24 cellular contexts compared by ENCODE assay signal in the genomic region with DNA sequence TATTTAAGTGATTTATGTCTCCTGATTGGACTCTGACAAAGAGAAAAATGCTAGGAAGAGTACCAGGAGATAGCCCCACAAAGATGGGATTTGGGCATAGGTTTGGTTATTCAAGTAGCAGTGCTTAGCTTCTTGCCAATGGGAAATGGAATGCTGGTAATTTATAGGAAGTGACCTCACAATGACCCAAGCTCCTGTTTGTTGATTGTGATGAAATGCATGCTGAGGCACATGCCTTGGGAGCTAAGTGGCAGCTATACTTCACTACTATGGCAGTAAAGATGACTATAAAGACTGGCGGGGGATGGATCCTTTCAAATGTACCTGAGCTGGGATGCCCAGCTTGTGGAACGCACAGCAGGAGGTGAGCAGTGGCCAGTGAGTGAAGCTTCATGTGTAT.
"Had no signal": no experiment of that assay in that cellular context is flagged by ENCODE, and none has a peak within 500 bp of the region (broad histone marks: within the 10 kb centered on the region; RNA-seq: fewer than 3 reads in every experiment).

No MANE protein-coding gene starts in this region.

- DNase-seq: activated CD4-positive, alpha-beta T cell treated with anti-CD3 and anti-CD28 coated beads, Interleukin-2, amount 10 ng/mL, durations not matched to agents 24 days and 14 days; activated CD8-positive, alpha-beta memory T cell treated with anti-CD3 and anti-CD28 coated beads, Interleukin-2, amount 50 U/mL, for 4 hours; activated CD8-positive, alpha-beta T cell treated with anti-CD3 and anti-CD28 coated beads for 36 hours; activated effector memory CD4-positive, alpha-beta T cell treated with Interleukin-2 at 50 U/mL for 16 hours; activated naive CD4-positive, alpha-beta T cell treated with anti-CD3 and anti-CD28 coated beads, Interleukin-2, amount 10 ng/mL, durations not matched to agents 7 days and 5 days; activated naive CD8-positive, alpha-beta T cell treated with anti-CD3 and anti-CD28 coated beads, Interleukin-2, amount 50 U/mL, for 24 hours; activated T-cell treated with anti-CD3 and anti-CD28 coated beads, Interleukin-2, amount 50 U/mL, for 48 hours; aorta; brain microvascular endothelial cell; cortex of kidney; effector CD4-positive, alpha-beta T cell; foreskin melanocyte; heart left ventricle; mesenchymal stem cell; naive thymus-derived CD8-positive, alpha-beta T cell; pancreas; spleen; stimulated activated CD4-positive, alpha-beta T cell treated with anti-CD3 and anti-CD28 coated beads, Interleukin-4, amount 100 ng/mL, for 4 hours; T-cell; T-helper 9 cell had no signal

- H3K4me3 Mint-ChIP-seq: activated CD4-positive, alpha-beta T cell treated with anti-CD3 and anti-CD28 coated beads, Interleukin-2, amount 10 ng/mL, durations not matched to agents 24 days and 14 days; activated CD8-positive, alpha-beta T cell treated with anti-CD3 and anti-CD28 coated beads for 36 hours; activated naive CD4-positive, alpha-beta T cell treated with anti-CD3 and anti-CD28 coated beads, Interleukin-2, amount 10 ng/mL, durations not matched to agents 7 days and 5 days; activated naive CD8-positive, alpha-beta T cell treated with anti-CD3 and anti-CD28 coated beads, Interleukin-2, amount 50 U/mL, for 24 hours; naive thymus-derived CD8-positive, alpha-beta T cell; stimulated activated memory B cell treated with anti-CD40 and anti-IgM and Interleukin-4, amounts not matched to agents 10 μg/mL and 1 μg/mL and 100 μg/mL, for 72 hours; T-cell had no signal

- H3K4me3 ChIP-seq: esophagus muscularis mucosa, heart left ventricle, pancreas, spleen had no signal

- H3K27ac Mint-ChIP-seq: activated CD4-positive, alpha-beta T cell treated with anti-CD3 and anti-CD28 coated beads, Interleukin-2, amount 10 ng/mL, durations not matched to agents 24 days and 14 days; activated CD8-positive, alpha-beta T cell treated with anti-CD3 and anti-CD28 coated beads for 36 hours; activated naive CD4-positive, alpha-beta T cell treated with anti-CD3 and anti-CD28 coated beads, Interleukin-2, amount 10 ng/mL, durations not matched to agents 7 days and 5 days; activated naive CD8-positive, alpha-beta T cell treated with anti-CD3 and anti-CD28 coated beads, Interleukin-2, amount 50 U/mL, for 24 hours; naive thymus-derived CD8-positive, alpha-beta T cell; stimulated activated memory B cell treated with anti-CD40 and anti-IgM and Interleukin-4, amounts not matched to agents 10 μg/mL and 1 μg/mL and 100 μg/mL, for 72 hours; T-cell had no signal

- H3K27me3 Mint-ChIP-seq: activated CD4-positive, alpha-beta T cell treated with anti-CD3 and anti-CD28 coated beads, Interleukin-2, amount 10 ng/mL, durations not matched to agents 24 days and 14 days; activated CD8-positive, alpha-beta T cell treated with anti-CD3 and anti-CD28 coated beads for 36 hours; activated naive CD8-positive, alpha-beta T cell treated with anti-CD3 and anti-CD28 coated beads, Interleukin-2, amount 50 U/mL, for 24 hours had no signal

- H3K27me3 ChIP-seq: brain microvascular endothelial cell, esophagus muscularis mucosa, heart left ventricle, pancreas, spleen had no signal

- H3K4me1 ChIP-seq: esophagus muscularis mucosa, heart left ventricle, pancreas, spleen had no signal

- H3K4me1 Mint-ChIP-seq: activated CD4-positive, alpha-beta T cell treated with anti-CD3 and anti-CD28 coated beads, Interleukin-2, amount 10 ng/mL, durations not matched to agents 24 days and 14 days; activated naive CD4-positive, alpha-beta T cell treated with anti-CD3 and anti-CD28 coated beads, Interleukin-2, amount 10 ng/mL, durations not matched to agents 7 days and 5 days; activated naive CD8-positive, alpha-beta T cell treated with anti-CD3 and anti-CD28 coated beads, Interleukin-2, amount 50 U/mL, for 24 hours; naive thymus-derived CD8-positive, alpha-beta T cell; stimulated activated memory B cell treated with anti-CD40 and anti-IgM and Interleukin-4, amounts not matched to agents 10 μg/mL and 1 μg/mL and 100 μg/mL, for 72 hours; T-cell had no signal

- ATAC-seq: activated CD8-positive, alpha-beta T cell treated with anti-CD3 and anti-CD28 coated beads for 36 hours; activated naive CD8-positive, alpha-beta T cell treated with anti-CD3 and anti-CD28 coated beads, Interleukin-2, amount 50 U/mL, for 24 hours; heart left ventricle; naive thymus-derived CD8-positive, alpha-beta T cell; pancreas; sciatic nerve; SK-N-SH treated with all-trans-retinoic acid at 6 μM for 48 hours; stimulated activated memory B cell treated with anti-CD40 and anti-IgM and Interleukin-4, amounts not matched to agents 10 μg/mL and 1 μg/mL and 100 μg/mL, for 72 hours; T-cell had no signal

- H3K9me3 ChIP-seq: esophagus muscularis mucosa, heart left ventricle, pancreas, spleen had no signal

- H3K27ac ChIP-seq: brain microvascular endothelial cell, esophagus muscularis mucosa, heart left ventricle, pancreas, spleen had no signal

- H3K36me3 Mint-ChIP-seq: activated naive CD4-positive, alpha-beta T cell treated with anti-CD3 and anti-CD28 coated beads, Interleukin-2, amount 10 ng/mL, durations not matched to agents 7 days and 5 days; naive thymus-derived CD8-positive, alpha-beta T cell; stimulated activated memory B cell treated with anti-CD40 and anti-IgM and Interleukin-4, amounts not matched to agents 10 μg/mL and 1 μg/mL and 100 μg/mL, for 72 hours; T-cell had no signal

- FAIRE-seq: pancreas had no signal
